3 cellular contexts compared by ENCODE assay signal in genomic region chr2:114610677-114611076, GRCh38.
TF ChIP-seq lines count a peak whose summit lies in the region.

No MANE protein-coding gene starts in this region.

TF ChIP-seq in SK-N-SH, 30 proteins besides CTCF, POLR2A, EP300 and RAD21 (continued from another document):
- no peak for TF ChIP-seq RXRA (IDR thresholded peaks at IDR 0.05; ENCODE audit: borderline replicate concordance, low read depth)
- no peak for TF ChIP-seq ZBTB33 (IDR thresholded peaks at IDR 0.05; ENCODE audit: borderline replicate concordance, low read depth)
- TF ChIP-seq JUND (IDR thresholded peaks at IDR 0.05), result no peak
- no peak for TF ChIP-seq PBX3 (IDR thresholded peaks at IDR 0.05)
- no peak for TF ChIP-seq REST (IDR thresholded peaks at IDR 0.05; ENCODE audit: low read depth, low read length)

TF ChIP-seq in SK-N-SH treated with all-trans-retinoic acid at 6 μM for 48 hours, 23 proteins besides CTCF, POLR2A, EP300 and RAD21 (continued from another document):
- no peak for TF ChIP-seq ZNF70 (CRISPR knock-in tag; IDR thresholded peaks at IDR 0.05)
- TF ChIP-seq RARB (CRISPR knock-in tag; IDR thresholded peaks at IDR 0.05), result no peak
- TF ChIP-seq TCF4 (CRISPR knock-in tag; IDR thresholded peaks at IDR 0.05; ENCODE audit: borderline replicate concordance), result no peak
- no peak for TF ChIP-seq ARNTL (CRISPR knock-in tag; IDR thresholded peaks at IDR 0.05; ENCODE audit: borderline replicate concordance, low read depth)
- TF ChIP-seq GLIS3 (CRISPR knock-in tag; IDR thresholded peaks at IDR 0.05), result no peak
- TF ChIP-seq OSR1 (CRISPR knock-in tag; IDR thresholded peaks at IDR 0.05), result no peak
- TF ChIP-seq PATZ1 (CRISPR knock-in tag; IDR thresholded peaks at IDR 0.05; ENCODE audit: borderline replicate concordance), result no peak
- no peak for TF ChIP-seq CSRNP3 (CRISPR knock-in tag; IDR thresholded peaks at IDR 0.05)
- TF ChIP-seq TSHZ2 (CRISPR knock-in tag; IDR thresholded peaks at IDR 0.05), result no peak
- no peak for TF ChIP-seq CREB5 (CRISPR knock-in tag; IDR thresholded peaks at IDR 0.05; ENCODE audit: low read depth)
- no peak for TF ChIP-seq CSDC2 (CRISPR knock-in tag; IDR thresholded peaks at IDR 0.05)
- TF ChIP-seq ZNF8 (CRISPR knock-in tag; IDR thresholded peaks at IDR 0.05), result no peak
- no peak for TF ChIP-seq ISL1 (CRISPR knock-in tag; IDR thresholded peaks at IDR 0.05)
- no peak for TF ChIP-seq SNAI2 (CRISPR knock-in tag; IDR thresholded peaks at IDR 0.05)
- no peak for TF ChIP-seq TOX (CRISPR knock-in tag; IDR thresholded peaks at IDR 0.05; ENCODE audit: borderline replicate concordance)
- TF ChIP-seq ZFP30 (CRISPR knock-in tag; IDR thresholded peaks at IDR 0.05), result no peak

TF ChIP-seq in WTC11, 78 proteins besides CTCF, POLR2A, EP300 and RAD21 (continued from another document):
- TF ChIP-seq ZNF532 (CRISPR knock-in tag; IDR thresholded peaks at IDR 0.05; ENCODE audit: borderline replicate concordance), result no peak
- TF ChIP-seq ELF4 (CRISPR knock-in tag; IDR thresholded peaks at IDR 0.05; ENCODE audit: low read depth), result no peak
